10 cellular contexts compared by ENCODE assay signal in the genomic region with DNA sequence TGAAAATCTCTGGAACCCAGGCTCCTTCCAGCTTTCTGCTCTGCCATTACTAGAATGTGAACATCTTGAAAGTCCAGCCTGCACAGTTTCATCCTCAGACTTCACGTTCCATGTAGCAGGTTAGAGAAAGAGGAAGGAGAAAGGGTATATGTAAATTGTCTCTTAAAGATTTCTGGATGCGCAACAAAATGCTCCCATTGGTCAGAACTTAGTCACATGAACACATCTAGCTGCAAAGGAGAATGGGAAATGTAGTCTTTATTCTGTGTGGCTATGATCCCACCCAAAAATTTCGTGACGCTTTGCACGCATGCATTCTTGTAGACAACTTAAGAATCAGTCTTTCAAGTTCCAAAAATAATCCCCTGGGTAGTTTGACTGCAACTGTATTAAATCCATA. TPM values are rescaled to one million over a fixed set of nuclear protein-coding genes. Genes with fewer than 3 reads are reported as not detected.
DNase-seq lines count a peak whose midpoint lies in the region; ATAC-seq and TF ChIP-seq lines count a peak whose summit lies in the region.
"Had no signal": no experiment of that assay in that cellular context is flagged by ENCODE, and none has a peak within 500 bp of the region (broad histone marks: within the 10 kb centered on the region; RNA-seq: fewer than 3 reads in every experiment).

No MANE protein-coding gene starts in this region.

- BruUV-seq in Caco-2 (replicated peaks; lab: Mats Ljungman, UMichigan) = no TSS peak

- no peak for TF ChIP-seq CTCF in Caco-2 (IDR thresholded peaks at IDR 0.05; ENCODE audit: insufficient read depth in 1 of 2, low read depth in 1 of 2, low read length in 1 of 2, severe bottlenecking in 1 of 2, unreplicated experiment in 1 of 2)

- no peaks in the 10 kb centered on the region for H3K27me3 ChIP-seq in Caco-2 (replicated peaks; ENCODE audit: control insufficient read depth, insufficient read depth, low read length)

- POLR2A ChIA-PET in Caco-2 (lab: Charles Lee) = interaction anchor here (0.6 to 0.7 kb wide), 3 partner anchors 43 to 995 kb away, joined by 3 to 9 read pairs (median 3); no protein-coding TSS in a partner anchor

- H3K4me3 Mint-ChIP-seq in Caco-2 (ENCODE audit: unreplicated experiment) = peak overlapping the region; percentile 55
- H3K4me3 Mint-ChIP-seq in activated T-cell treated with anti-CD3 and anti-CD28 coated beads, Interleukin-2, amount 50 U/mL, for 4 hours = no peak overlapping the region

- H3K36me3 Mint-ChIP-seq in Caco-2 (ENCODE audit: insufficient read depth, unreplicated experiment) = no peaks in the 10 kb centered on the region
- H3K36me3 Mint-ChIP-seq in activated T-cell treated with anti-CD3 and anti-CD28 coated beads, Interleukin-2, amount 50 U/mL, for 4 hours (ENCODE audit: insufficient read depth) = no peaks in the 10 kb centered on the region

- intact Hi-C loops in Caco-2 (cut with micrococcal nuclease; ENCODE audit: unreplicated experiment) = no loop called here

- H3K9me3 Mint-ChIP-seq in Caco-2 (ENCODE audit: unreplicated experiment) = no peaks in the 10 kb centered on the region
- H3K9me3 Mint-ChIP-seq in activated T-cell treated with anti-CD3 and anti-CD28 coated beads, Interleukin-2, amount 50 U/mL, for 4 hours = no peaks in the 10 kb centered on the region

- H3K27me3 Mint-ChIP-seq in Caco-2 (ENCODE audit: insufficient read depth, unreplicated experiment) = no peaks in the 10 kb centered on the region
- peaks cover 21% of the 10 kb centered on the region for H3K27me3 Mint-ChIP-seq in activated T-cell treated with anti-CD3 and anti-CD28 coated beads, Interleukin-2, amount 50 U/mL, for 4 hours (ENCODE audit: low read depth)

- peak in 1 of 2 experiments; percentile 20 for DNase-seq in Caco-2
- DNase-seq in HCEC 1CT = peak; percentile 15
- DNase-seq in NOMO-1 (lab: John Stamatoyannopoulos, UW; ENCODE audit: unreplicated experiment in 2 of 2) = peak; percentile 51 to 87
- peak; percentile 3 for DNase-seq in fibroblast of peridontal ligament (ENCODE audit: extremely low read depth)
- DNase-seq in kidney glomerular epithelial cell (lab: John Stamatoyannopoulos, UW) = no peak
- no peak for DNase-seq in HPDE6-E6E7 (ENCODE audit: extremely low spot score)
- no peak for DNase-seq in NCI-H1092 treated with DMSO at 0.1 percent for 48 hours (lab: John Stamatoyannopoulos, UW)
- DNase-seq in activated T-cell treated with anti-CD3 and anti-CD28 coated beads, Interleukin-2, amount 50 U/mL, for 4 hours = no peak
- DNase-seq: DMS53, NCI-H510A had no signal

- no peaks in the 10 kb centered on the region for H3K36me3 ChIP-seq in Caco-2 (ENCODE audit: control insufficient read depth, insufficient read depth, low read length)

- no peaks in the 10 kb centered on the region for H3K9me3 ChIP-seq in Caco-2

- no peak overlapping the region for H3K4me3 ChIP-seq in Caco-2 (ENCODE audit: low read depth, low read length)

- H3K4me1 ChIP-seq in Caco-2 = no peaks in the 10 kb centered on the region

- ATAC-seq in activated T-cell treated with anti-CD3 and anti-CD28 coated beads, Interleukin-2, amount 50 U/mL, for 4 hours = no peak

- CTCF ChIA-PET in Caco-2 (lab: Charles Lee) = interaction anchor here (0.6 to 1.0 kb wide), 2 partner anchors 10 to 93 kb away, joined by 3 read pairs; no protein-coding TSS in a partner anchor

- no peak overlapping the region for H3K27ac Mint-ChIP-seq in Caco-2 (ENCODE audit: unreplicated experiment)

- H3K4me1 Mint-ChIP-seq in Caco-2 (ENCODE audit: low read depth, unreplicated experiment) = peaks cover 3% of the 10 kb centered on the region
- no peaks in the 10 kb centered on the region for H3K4me1 Mint-ChIP-seq in activated T-cell treated with anti-CD3 and anti-CD28 coated beads, Interleukin-2, amount 50 U/mL, for 4 hours (ENCODE audit: low read depth)

RNA-seq across cellular contexts. Expression of a gene that starts 46.4 kb away (rescaled TPM):
- 80.5 and 88.1 TPM in 2 replicates for total RNA-seq in Caco-2 (2022)
- 10 to 100 TPM; 13.7 to 15.8 (median 15.5) TPM for total RNA-seq in activated T-cell treated with anti-CD3 and anti-CD28 coated beads, Interleukin-2, amount 50 U/mL, for 4 hours

Comparison
In these comparisons a context has a peak if more than half of its experiments do, and no peak if none do; other contexts are left out.
1. DNase-seq: peak in HCEC 1CT (single experiment), NOMO-1 (2 of 2) and fibroblast of peridontal ligament (single experiment); none in kidney glomerular epithelial cell (single experiment), HPDE6-E6E7 (single experiment), NCI-H1092 treated with DMSO at 0.1 percent for 48 hours (single experiment) and activated T-cell treated with anti-CD3 and anti-CD28 coated beads, Interleukin-2, amount 50 U/mL, for 4 hours (single experiment).